Comparison of ENCODE assay signal across 19 cellular contexts in the genomic region with DNA sequence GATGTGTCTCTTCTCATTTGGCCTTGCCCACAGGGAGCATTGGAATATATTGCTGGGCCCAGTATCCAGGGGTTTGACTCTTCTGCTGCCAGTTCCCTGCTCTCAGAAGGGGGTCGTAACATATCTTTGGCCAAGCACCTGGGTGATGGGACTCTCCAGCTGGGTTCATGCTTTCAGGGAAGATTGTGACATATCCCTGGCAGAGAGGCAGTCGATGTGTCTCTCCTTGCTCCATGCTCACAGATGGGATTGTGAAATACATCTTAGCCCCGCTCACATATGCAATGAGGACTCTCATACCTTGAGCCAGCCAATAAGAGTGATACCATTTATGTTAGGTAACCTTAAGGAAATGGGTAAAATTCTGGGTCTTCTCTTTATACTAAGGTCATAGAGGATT. TPM values are rescaled to one million over a fixed set of nuclear protein-coding genes. Genes with fewer than 3 reads are reported as not detected.
DNase-seq lines count a peak whose midpoint lies in the region; ATAC-seq, FAIRE-seq and TF ChIP-seq lines count a peak whose summit lies in the region.
"Had no signal": no experiment of that assay in that cellular context is flagged by ENCODE, and none has a peak within 500 bp of the region (broad histone marks: within the 10 kb centered on the region; RNA-seq: fewer than 3 reads in every experiment).

No MANE protein-coding gene starts in this region.

- DNase-seq in SKM-1 (lab: John Stamatoyannopoulos, UW; ENCODE audit: unreplicated experiment): peak; percentile 27
- DNase-seq in SKM-1 treated with dmso at 0.1 percent for 144 hours (lab: John Stamatoyannopoulos, UW; ENCODE audit: unreplicated experiment): no peak
- DNase-seq in K562 (ENCODE audit: extremely low read depth in 1 of 4, low spot score in 3 of 4): no peak
- DNase-seq in fibroblast of mammary gland (ENCODE audit: low read depth): peak; percentile 17
- no peak for DNase-seq in central memory CD4-positive, alpha-beta T cell
- no peak for DNase-seq in transverse colon
- DNase-seq: CD4-positive, alpha-beta memory T cell; DMS153; DMS79; GDM1; GOT3; H7; KG1 had no signal

- in situ Hi-C loops in K562 (cut with MboI) (no loop called here), transverse colon (cut with MboI; ENCODE audit: low pct_ligation_motif_present in 1 of 4, low pct_unique_long_range_greater_than_20kb in 1 of 4, low sequenced_read_pairs in 3 of 4) (loop anchor here in 3 of 4 donors (25.0 kb wide), 1 partner anchor 415 kb away; no protein-coding TSS in a partner anchor)

- 2% methylated on average over 3 of the region's 3 CpGs for WGBS in K562 (ENCODE audit: insufficient coverage, low coverage, missing lambda C conversion rate)
- 62 to 66% methylated on average over 3 of the region's 3 CpGs for WGBS in transverse colon (ENCODE audit: low coverage in 1 of 2), 2 donors

- no peak overlapping the region for H3K27ac ChIP-seq in K562 (ENCODE audit: extremely low read depth, low read depth, low read length)
- no peak overlapping the region for H3K27ac ChIP-seq in transverse colon
- H3K27ac ChIP-seq: 22Rv1, A549, BLaER1 had no signal

- no peak overlapping the region for H3K4me2 ChIP-seq in K562 (ENCODE audit: insufficient read depth, low read length)
- H3K4me2 ChIP-seq: A549, BLaER1 had no signal

- H3K4me1 ChIP-seq in K562 (replicated peaks in 1 of 2; ENCODE audit: control insufficient read depth in 2 of 2, insufficient read depth in 2 of 2, low read length in 2 of 2): no peaks in the 10 kb centered on the region
- no peaks in the 10 kb centered on the region for H3K4me1 ChIP-seq in transverse colon
- H3K4me1 ChIP-seq: A549, BLaER1 had no signal

- H3K9me3 ChIP-seq in K562 (replicated peaks; ENCODE audit: control insufficient read depth, insufficient read depth, low read depth, low read length) (no peaks in the 10 kb centered on the region), transverse colon (no peaks in the 10 kb centered on the region)
- H3K9me3 ChIP-seq: BLaER1 had no signal

- TF ChIP-seq CTCF in K562 (IDR thresholded peaks at IDR 0.05 in 2 of 3, conservative IDR thresholded peaks at IDR 0.05 in 1 of 3; ENCODE audit: insufficient read depth in 2 of 3, low read depth in 1 of 3, low read length in 3 of 3) (no peak), fibroblast of mammary gland (conservative IDR thresholded peaks at IDR 0.05; ENCODE audit: control insufficient read depth, insufficient read depth, low read depth, low read length) (no peak), transverse colon (IDR thresholded peaks at IDR 0.05) (no peak)

- no peaks in the 10 kb centered on the region for H3K9me1 ChIP-seq in K562 (ENCODE audit: control insufficient read depth, insufficient read depth, low read length)

- no peaks in the 10 kb centered on the region for H3K79me2 ChIP-seq in K562 (ENCODE audit: control insufficient read depth, insufficient read depth, low read length)

- no peaks in the 10 kb centered on the region for H3K27me3 ChIP-seq in K562 (ENCODE audit: control insufficient read depth in 2 of 2, insufficient read depth in 2 of 2, low read length in 2 of 2)
- no peaks in the 10 kb centered on the region for H3K27me3 ChIP-seq in transverse colon
- H3K27me3 ChIP-seq: BLaER1 had no signal

- no peaks in the 10 kb centered on the region for H3K36me3 ChIP-seq in K562 (ENCODE audit: control insufficient read depth, insufficient read depth, low read length)
- no peaks in the 10 kb centered on the region for H3K36me3 ChIP-seq in transverse colon
- H3K36me3 ChIP-seq: BLaER1 had no signal

- no peak for TF ChIP-seq EP300 in K562 (IDR thresholded peaks at IDR 0.05; ENCODE audit: low read length)
- no peak for TF ChIP-seq EP300 in transverse colon (IDR thresholded peaks at IDR 0.05; ENCODE audit: low read depth)

- TF ChIP-seq RAD21 in K562 (CRISPR knock-in tag; conservative IDR thresholded peaks at IDR 0.05 in 1 of 2, IDR thresholded peaks at IDR 0.05 in 1 of 2): no peak

- H4K20me1 ChIP-seq in K562 (replicated peaks; ENCODE audit: control insufficient read depth, insufficient read depth, low read length): no peaks in the 10 kb centered on the region
- H4K20me1 ChIP-seq: BLaER1 had no signal

- no peak for FAIRE-seq in K562 (lab: Jason Lieb, UNC)
- FAIRE-seq: A549, GM12892 had no signal

- no peak overlapping the region for H3K9ac ChIP-seq in K562 (ENCODE audit: insufficient read depth in 1 of 2, low read depth in 2 of 2, low read length in 2 of 2)
- H3K9ac ChIP-seq: BLaER1 had no signal

- CTCF ChIA-PET in K562 (lab: Yijun Ruan, JAX; ENCODE audit: low intra/inter-chr PET ratio): no interaction called here

- ATAC-seq in K562: no peak
- no peak for ATAC-seq in HG03039 (IDR thresholded peaks at IDR 0.05; ENCODE audit: unreplicated experiment)
- ATAC-seq: A549, HCT116 had no signal

- TF ChIP-seq POLR2A in K562 (conservative IDR thresholded peaks at IDR 0.05) (no peak), transverse colon (IDR thresholded peaks at IDR 0.05) (no peak)

- H3K4me3 ChIP-seq in K562: no peak overlapping the region
- H3K4me3 ChIP-seq in fibroblast of mammary gland (ENCODE audit: control insufficient read depth, low read depth, low read length): no peak overlapping the region
- no peak overlapping the region for H3K4me3 ChIP-seq in transverse colon
- H3K4me3 ChIP-seq: A549, BLaER1 had no signal

- BruUV-seq in K562 (replicated peaks; lab: Mats Ljungman, UMichigan): no TSS peak

- intact Hi-C loops in K562 (cut with micrococcal nuclease): no loop called here
- intact Hi-C loops in transverse colon (cut with DNase I; ENCODE audit: low total_unique reads): no loop called here

- no peak overlapping the region for H2AFZ ChIP-seq in K562 (ENCODE audit: low read depth, low read length)

- POLR2A ChIA-PET in K562 (lab: Yijun Ruan, JAX): no interaction called here

TF ChIP-seq in K562, 482 proteins besides CTCF, POLR2A, EP300 and RAD21:
- TF ChIP-seq CEBPB (tag; IDR thresholded peaks at IDR 0.05) (0 out of 2 replicates have a peak, but pooled peaks have one; percentile 8), ZKSCAN3 (CRISPR knock-in tag; IDR thresholded peaks at IDR 0.05) (no peak)

RNA-seq across cellular contexts. Expression of a gene that starts 39.2 kb away (rescaled TPM):
- total RNA-seq in K562 (2011; cell fraction: chromatin; rRNA removed; ENCODE audit: low replicate concordance): 28.2 and 91.1 TPM in 2 replicates
- total RNA-seq in K562 (2011; cell fraction: nucleolus; rRNA removed): 21.7 and 23.7 TPM in 2 replicates
- total RNA-seq in K562 (2011; cell fraction: nucleoplasm; rRNA removed): 43.6 and 85.3 TPM in 2 replicates
- total RNA-seq in K562 (2014; rRNA removed) (7.0 and 9.8 TPM in 2 replicates), K562 (2014; rRNA removed; fragmentation: Illumina TruSeq; extraction: Trizol) (23.4 and 27.9 TPM in 2 replicates), K562 (2015; rRNA removed; fragmentation: Illumina TruSeq; extraction: Trizol) (21.7 and 25.0 TPM in 2 replicates), K562 (2021) (12.0 and 12.7 TPM in 2 replicates), transverse colon (10 to 100 TPM in 1 of 4 donors, 1 to 10 TPM in 3; 3.4 to 11.1 (median 6.6) TPM)
- polyA plus RNA-seq in K562 (2011; rRNA removed) (7.3 and 9.3 TPM in 2 replicates), K562 (2014; fragmentation: Illumina TruSeq; extraction: Trizol) (11.5 and 13.8 TPM in 2 replicates), K562 (2014; fragmentation: Nextera tagmentation; extraction: Ambion mirVana) (10 to 100 TPM; 11.6 to 12.2 TPM), K562 (2014; rRNA removed) (7.9 and 9.1 TPM in 2 replicates)
- 0.45 and 1.6 TPM in 2 replicates for polyA plus RNA-seq in K562 (2011; cell fraction: cytosol; rRNA removed)
- 5.6 and 8.3 TPM in 2 replicates for polyA plus RNA-seq in K562 (2011; cell fraction: nucleus; rRNA removed)
- 6.4 and 9.0 TPM in 2 replicates for polyA plus RNA-seq in K562 (2012)
- 9.9 and 12.1 TPM in 2 replicates for polyA minus RNA-seq in K562 (2011; rRNA and poly(A)+ RNA removed)
- polyA minus RNA-seq in K562 (2011; cell fraction: cytosol; rRNA and poly(A)+ RNA removed): 2.5 and 4.5 TPM in 2 replicates
- polyA minus RNA-seq in K562 (2011; cell fraction: nucleus; rRNA and poly(A)+ RNA removed): 10.4 and 18.5 TPM in 2 replicates
- total RNA-seq: H7 had no signal

Comparison
In these comparisons a context has a peak if more than half of its experiments do, and no peak if none do; other contexts are left out.
1. DNase-seq: peak in SKM-1 (single experiment) and fibroblast of mammary gland (single experiment); none in SKM-1 treated with dmso at 0.1 percent for 144 hours (single experiment), K562 (0 of 4), central memory CD4-positive, alpha-beta T cell (single experiment) and transverse colon (single experiment).